In genomic region chr12:118290130-118290529, GRCh38 we compare ENCODE assay signal across 24 cellular contexts.
DNase-seq lines count a peak whose midpoint lies in the region; ATAC-seq and TF ChIP-seq lines count a peak whose summit lies in the region.
"Had no signal": no experiment of that assay in that cellular context is flagged by ENCODE, and none has a peak within 500 bp of the region (broad histone marks: within the 10 kb centered on the region; RNA-seq: fewer than 3 reads in every experiment).

No MANE protein-coding gene starts in this region.

- no peak for ATAC-seq in GM21619 (IDR thresholded peaks at IDR 0.05; ENCODE audit: unreplicated experiment)
- ATAC-seq: activated CD8-positive, alpha-beta T cell treated with anti-CD3 and anti-CD28 coated beads for 36 hours; effector memory CD8-positive, alpha-beta T cell; left colon; pancreas; stimulated activated naive CD8-positive, alpha-beta T cell treated with anti-CD3 and anti-CD28 coated beads, Interleukin-15, amount 100 ng/mL, for 72 hours; upper lobe of right lung had no signal

- H3K36me3 Mint-ChIP-seq in nephron (ENCODE audit: low read depth) = no peaks in the 10 kb centered on the region

- H3K4me1 ChIP-seq in MM.1S (ENCODE audit: low read length) = no peaks in the 10 kb centered on the region
- H3K4me1 ChIP-seq: pancreas, upper lobe of right lung had no signal

- no peaks in the 10 kb centered on the region for H3K27me3 ChIP-seq in MM.1S (replicated peaks; ENCODE audit: insufficient read depth, low read length)
- H3K27me3 ChIP-seq: pancreas, upper lobe of right lung had no signal

- peaks cover 3% of the 10 kb centered on the region for H3K9me3 Mint-ChIP-seq in nephron
- H3K9me3 Mint-ChIP-seq: activated B cell treated with CpG ODN at 0.5 μM for 24 hours; activated CD8-positive, alpha-beta T cell treated with anti-CD3 and anti-CD28 coated beads for 36 hours; activated naive CD8-positive, alpha-beta T cell treated with anti-CD3 and anti-CD28 coated beads for 36 hours; activated T-helper 1 cell treated with anti-CD3 and anti-CD28 coated beads, Interleukin-12 subunit alpha, Interleukin-12 subunit beta, Interleukin-2, Interleukin-4 antibody, amounts not matched to agents 30 ng/mL and 10 ng/mL and 1 ng/mL, durations not matched to agents 14 hours and 24 hours and 36 hours; effector memory CD8-positive, alpha-beta T cell; stimulated activated naive CD8-positive, alpha-beta T cell treated with anti-CD3 and anti-CD28 coated beads, Interleukin-15, amount 100 ng/mL, for 72 hours; T-helper 1 cell treated with Interleukin-12 subunit alpha and Interleukin-12 subunit beta and Interleukin-4 antibody, amounts not matched to agents 30 μg/mL and 1 μg/mL, for 36 hours had no signal

- no peaks in the 10 kb centered on the region for H3K9me2 ChIP-seq in MM.1S (replicated peaks; ENCODE audit: insufficient read depth, low read length)

- H3K9me3 ChIP-seq in MM.1S (replicated peaks; ENCODE audit: insufficient read depth, low read length) = no peaks in the 10 kb centered on the region
- H3K9me3 ChIP-seq: pancreas, upper lobe of right lung had no signal

- no peak overlapping the region for H3K27ac ChIP-seq in MM.1S (ENCODE audit: low read length)
- H3K27ac ChIP-seq: pancreas, upper lobe of right lung had no signal

- no peak overlapping the region for H3K9ac ChIP-seq in MM.1S (ENCODE audit: low read length)

- H3K4me2 ChIP-seq in MM.1S (ENCODE audit: low read depth, low read length) = no peak overlapping the region

- no peak overlapping the region for H3K4me3 Mint-ChIP-seq in nephron
- H3K4me3 Mint-ChIP-seq: activated B cell treated with CpG ODN at 0.5 μM for 24 hours; activated CD8-positive, alpha-beta T cell treated with anti-CD3 and anti-CD28 coated beads for 36 hours; activated naive CD8-positive, alpha-beta T cell treated with anti-CD3 and anti-CD28 coated beads for 36 hours; activated T-helper 1 cell treated with anti-CD3 and anti-CD28 coated beads, Interleukin-12 subunit alpha, Interleukin-12 subunit beta, Interleukin-2, Interleukin-4 antibody, amounts not matched to agents 30 ng/mL and 10 ng/mL and 1 ng/mL, durations not matched to agents 14 hours and 24 hours and 36 hours; effector memory CD8-positive, alpha-beta T cell; stimulated activated naive CD8-positive, alpha-beta T cell treated with anti-CD3 and anti-CD28 coated beads, Interleukin-15, amount 100 ng/mL, for 72 hours; T-helper 1 cell treated with Interleukin-12 subunit alpha and Interleukin-12 subunit beta and Interleukin-4 antibody, amounts not matched to agents 30 μg/mL and 1 μg/mL, for 36 hours had no signal

- no peaks in the 10 kb centered on the region for H3F3A ChIP-seq in MM.1S (ENCODE audit: insufficient read depth, low read length)

- no peaks in the 10 kb centered on the region for H4K20me1 ChIP-seq in MM.1S (ENCODE audit: insufficient read depth, low read length)

- H2AFZ ChIP-seq in MM.1S (ENCODE audit: low read length) = no peak overlapping the region

- no peak for TF ChIP-seq CTCF in nephron (IDR thresholded peaks at IDR 0.05; ENCODE audit: unreplicated experiment in 3 of 3)
- no peak for TF ChIP-seq CTCF in MM.1S (IDR thresholded peaks at IDR 0.05; ENCODE audit: low read length)

- no peak overlapping the region for H3K4me3 ChIP-seq in MM.1S (ENCODE audit: low read length)
- H3K4me3 ChIP-seq: pancreas, upper lobe of right lung had no signal

- H3K79me2 ChIP-seq in MM.1S (ENCODE audit: low read length) = no peaks in the 10 kb centered on the region

- H3K27ac Mint-ChIP-seq in nephron = peak overlapping the region in 2 of 3 experiments; percentile 13 to 18
- H3K27ac Mint-ChIP-seq: activated B cell treated with CpG ODN at 0.5 μM for 24 hours; activated CD8-positive, alpha-beta T cell treated with anti-CD3 and anti-CD28 coated beads for 36 hours; activated naive CD8-positive, alpha-beta T cell treated with anti-CD3 and anti-CD28 coated beads for 36 hours; activated T-helper 1 cell treated with anti-CD3 and anti-CD28 coated beads, Interleukin-12 subunit alpha, Interleukin-12 subunit beta, Interleukin-2, Interleukin-4 antibody, amounts not matched to agents 30 ng/mL and 10 ng/mL and 1 ng/mL, durations not matched to agents 14 hours and 24 hours and 36 hours; stimulated activated naive CD8-positive, alpha-beta T cell treated with anti-CD3 and anti-CD28 coated beads, Interleukin-15, amount 100 ng/mL, for 72 hours; T-helper 1 cell treated with Interleukin-12 subunit alpha and Interleukin-12 subunit beta and Interleukin-4 antibody, amounts not matched to agents 30 μg/mL and 1 μg/mL, for 36 hours had no signal

- H3K36me3 ChIP-seq in MM.1S (replicated peaks; ENCODE audit: insufficient read depth, low read length) = no peaks in the 10 kb centered on the region
- H3K36me3 ChIP-seq: pancreas had no signal

- H3K4me1 Mint-ChIP-seq in nephron = peaks cover 5% of the 10 kb centered on the region

- DNase-seq in Daoy (ENCODE audit: low read depth) (peak; percentile 5), RPMI7951 (ENCODE audit: low read depth) (peak; percentile 11), fibroblast of gingiva (ENCODE audit: low read depth) (peak; percentile 23), MM.1S (no peak), NCI-H2107 (lab: John Stamatoyannopoulos, UW) (no peak)
- DNase-seq: activated B cell treated with CpG ODN at 0.5 μM for 24 hours; activated CD8-positive, alpha-beta T cell treated with anti-CD3 and anti-CD28 coated beads for 36 hours; activated naive CD8-positive, alpha-beta T cell treated with anti-CD3 and anti-CD28 coated beads for 36 hours; central memory CD4-positive, alpha-beta T cell; effector memory CD8-positive, alpha-beta T cell; KBM-7; left colon; NCI-H1048; NCI-H2081; NCI-H524; pancreas; SHP77 treated with DMSO at 0.1 percent for 48 hours; stimulated activated CD4-positive, alpha-beta T cell treated with anti-CD3 and anti-CD28 coated beads, Interleukin-1b, Interleukin-23, amount 100 ng/mL, for 48 hours; stimulated activated naive CD8-positive, alpha-beta T cell treated with anti-CD3 and anti-CD28 coated beads, Interleukin-15, amount 100 ng/mL, for 72 hours; upper lobe of right lung had no signal

- no peaks in the 10 kb centered on the region for H3K27me3 Mint-ChIP-seq in nephron (ENCODE audit: low read depth)
- H3K27me3 Mint-ChIP-seq: activated B cell treated with CpG ODN at 0.5 μM for 24 hours; activated CD8-positive, alpha-beta T cell treated with anti-CD3 and anti-CD28 coated beads for 36 hours; activated naive CD8-positive, alpha-beta T cell treated with anti-CD3 and anti-CD28 coated beads for 36 hours; effector memory CD8-positive, alpha-beta T cell; stimulated activated naive CD8-positive, alpha-beta T cell treated with anti-CD3 and anti-CD28 coated beads, Interleukin-15, amount 100 ng/mL, for 72 hours had no signal

Comparison
In these comparisons a context has a peak if more than half of its experiments do, and no peak if none do; other contexts are left out.
1. DNase-seq: peak in Daoy (single experiment), RPMI7951 (single experiment) and fibroblast of gingiva (single experiment); none in MM.1S (single experiment) and NCI-H2107 (single experiment).